In the genomic region with DNA sequence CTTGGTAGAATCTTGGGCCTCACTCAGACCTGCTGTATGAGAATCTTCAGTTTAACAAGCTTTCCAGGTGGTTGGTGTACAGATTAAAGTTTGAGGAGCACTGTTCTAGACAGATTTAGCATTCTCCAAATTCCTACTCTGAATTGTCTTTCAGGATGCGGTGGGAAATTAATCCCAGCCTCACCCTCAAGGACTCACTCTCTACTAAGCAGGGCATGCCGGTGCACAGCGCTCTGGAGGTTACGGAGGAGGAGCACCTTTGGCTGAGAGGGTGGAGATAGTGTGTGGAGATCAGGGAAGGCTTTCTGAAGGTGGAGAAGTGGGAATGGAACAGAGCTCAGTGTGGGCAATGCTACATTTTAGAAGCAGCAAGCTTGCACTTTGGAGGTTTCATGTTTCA, we compare ENCODE assay signal across 9 cellular contexts.
"Had no signal": no experiment of that assay in that cellular context is flagged by ENCODE, and none has a peak within 500 bp of the region (broad histone marks: within the 10 kb centered on the region; RNA-seq: fewer than 3 reads in every experiment).

No MANE protein-coding gene starts in this region.

- H3K4me1 Mint-ChIP-seq: IgD-negative memory B cell had no signal

- H3K9ac ChIP-seq: KMS-11 had no signal

- ATAC-seq: HepG2, K562 had no signal

- H3K27ac ChIP-seq: HL-60, KMS-11 had no signal

- H3K4me3 ChIP-seq: K562 had no signal

- FAIRE-seq: HepG2, HTR-8/SVneo, K562 had no signal

- DNase-seq: IMR-90, KBM-7, KG1 had no signal

- H3K27ac Mint-ChIP-seq: IgD-negative memory B cell had no signal

- H3K4me3 Mint-ChIP-seq: IgD-negative memory B cell had no signal

- H3K9me3 Mint-ChIP-seq: IgD-negative memory B cell had no signal

- H3K4me2 ChIP-seq: KMS-11 had no signal

- H3K36me3 Mint-ChIP-seq: IgD-negative memory B cell had no signal
